Comparison of ENCODE assay signal across 1 cellular context in the genomic region with DNA sequence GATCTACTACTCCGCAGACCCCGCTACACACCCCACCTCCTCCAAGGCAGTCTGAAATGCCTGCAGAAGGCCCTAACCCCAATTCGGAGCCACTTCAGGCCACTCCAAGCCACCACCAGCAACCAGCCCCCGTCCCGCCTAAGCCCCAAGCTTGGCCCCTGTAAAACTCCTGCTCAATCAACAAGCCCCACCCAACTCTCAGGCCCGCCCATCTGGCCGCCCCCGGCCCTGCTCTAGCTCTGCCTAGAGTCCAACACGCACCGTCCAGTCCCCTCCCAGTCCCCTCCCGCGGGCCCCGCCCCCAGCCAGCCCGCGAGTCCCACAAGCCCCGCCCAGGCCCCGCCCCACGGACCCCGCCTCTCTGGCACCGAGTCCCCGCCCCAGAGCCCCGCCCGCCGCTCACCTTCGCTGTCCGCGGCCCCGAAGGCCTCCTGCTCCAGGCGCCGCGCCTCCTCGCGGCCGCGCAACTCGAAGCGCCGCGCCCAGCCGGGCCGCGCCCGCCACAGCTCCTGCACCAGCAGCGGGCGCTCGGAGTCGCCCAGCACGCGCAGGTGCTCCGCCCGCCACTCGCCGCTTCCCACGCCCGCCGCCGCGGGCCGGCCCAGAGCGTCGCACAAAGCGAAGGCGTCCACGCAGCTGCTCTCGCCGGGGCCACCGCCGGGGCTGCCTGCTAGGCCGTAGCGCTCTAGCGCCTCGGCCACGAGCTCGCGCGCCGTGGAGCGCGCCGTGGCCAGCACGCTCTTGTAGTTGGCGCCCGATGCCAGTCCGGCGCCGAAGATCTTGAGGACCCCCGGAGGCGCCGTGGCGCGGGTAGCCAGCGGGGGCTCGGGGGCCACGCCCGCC.
A peak's percentile ranks its signal among the peaks of the same experiment; 100 is the strongest.
TF ChIP-seq lines count a peak whose summit lies in the region.

No MANE protein-coding gene starts in this region.

TF ChIP-seq in K562, 482 proteins besides CTCF, POLR2A, EP300 and RAD21 (continued from another document and continues in another):
- TF ChIP-seq, protein P1, sequence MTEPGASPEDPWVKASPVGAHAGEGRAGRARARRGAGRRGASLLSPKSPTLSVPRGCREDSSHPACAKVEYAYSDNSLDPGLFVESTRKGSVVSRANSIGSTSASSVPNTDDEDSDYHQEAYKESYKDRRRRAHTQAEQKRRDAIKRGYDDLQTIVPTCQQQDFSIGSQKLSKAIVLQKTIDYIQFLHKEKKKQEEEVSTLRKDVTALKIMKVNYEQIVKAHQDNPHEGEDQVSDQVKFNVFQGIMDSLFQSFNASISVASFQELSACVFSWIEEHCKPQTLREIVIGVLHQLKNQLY (CRISPR knock-in tag; conservative IDR thresholded peaks at IDR 0.05), result no peak
- TF ChIP-seq, protein P2, sequence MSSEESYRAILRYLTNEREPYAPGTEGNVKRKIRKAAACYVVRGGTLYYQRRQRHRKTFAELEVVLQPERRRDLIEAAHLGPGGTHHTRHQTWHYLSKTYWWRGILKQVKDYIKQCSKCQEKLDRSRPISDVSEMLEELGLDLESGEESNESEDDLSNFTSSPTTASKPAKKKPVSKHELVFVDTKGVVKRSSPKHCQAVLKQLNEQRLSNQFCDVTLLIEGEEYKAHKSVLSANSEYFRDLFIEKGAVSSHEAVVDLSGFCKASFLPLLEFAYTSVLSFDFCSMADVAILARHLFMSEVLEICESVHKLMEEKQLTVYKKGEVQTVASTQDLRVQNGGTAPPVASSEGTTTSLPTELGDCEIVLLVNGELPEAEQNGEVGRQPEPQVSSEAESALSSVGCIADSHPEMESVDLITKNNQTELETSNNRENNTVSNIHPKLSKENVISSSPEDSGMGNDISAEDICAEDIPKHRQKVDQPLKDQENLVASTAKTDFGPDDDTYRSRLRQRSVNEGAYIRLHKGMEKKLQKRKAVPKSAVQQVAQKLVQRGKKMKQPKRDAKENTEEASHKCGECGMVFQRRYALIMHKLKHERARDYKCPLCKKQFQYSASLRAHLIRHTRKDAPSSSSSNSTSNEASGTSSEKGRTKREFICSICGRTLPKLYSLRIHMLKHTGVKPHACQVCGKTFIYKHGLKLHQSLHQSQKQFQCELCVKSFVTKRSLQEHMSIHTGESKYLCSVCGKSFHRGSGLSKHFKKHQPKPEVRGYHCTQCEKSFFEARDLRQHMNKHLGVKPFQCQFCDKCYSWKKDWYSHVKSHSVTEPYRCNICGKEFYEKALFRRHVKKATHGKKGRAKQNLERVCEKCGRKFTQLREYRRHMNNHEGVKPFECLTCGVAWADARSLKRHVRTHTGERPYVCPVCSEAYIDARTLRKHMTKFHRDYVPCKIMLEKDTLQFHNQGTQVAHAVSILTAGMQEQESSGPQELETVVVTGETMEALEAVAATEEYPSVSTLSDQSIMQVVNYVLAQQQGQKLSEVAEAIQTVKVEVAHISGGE (CRISPR knock-in tag; IDR thresholded peaks at IDR 0.05), result no peak
- TF ChIP-seq RBM34 (IDR thresholded peaks at IDR 0.05; ENCODE audit: borderline replicate concordance, insufficient read depth, low read length) (no peak), ELK3 (CRISPR knock-in tag; IDR thresholded peaks at IDR 0.05) (no peak), SMC3 (conservative IDR thresholded peaks at IDR 0.05; ENCODE audit: insufficient read depth, low read depth, low read length) (peak; percentile 81), CCAR2 (IDR thresholded peaks at IDR 0.05; ENCODE audit: low read depth, low read length) (no peak), BRF2 (IDR thresholded peaks at IDR 0.05; ENCODE audit: borderline replicate concordance, insufficient read depth, insufficient read length) (no peak), MNT (conservative IDR thresholded peaks at IDR 0.05) (no peak), ZNF253 (CRISPR knock-in tag; conservative IDR thresholded peaks at IDR 0.05) (no peak), IRF2 (CRISPR knock-in tag; IDR thresholded peaks at IDR 0.05) (no peak), PTRF (tag; IDR thresholded peaks at IDR 0.05) (no peak), CC2D1A (IDR thresholded peaks at IDR 0.05) (no peak), NR2F6 (CRISPR knock-in tag; IDR thresholded peaks at IDR 0.05) (no peak), ZNF75A (CRISPR knock-in tag; IDR thresholded peaks at IDR 0.05) (no peak), SP2 (IDR thresholded peaks at IDR 0.05; ENCODE audit: extremely low read depth, low read depth, low read length, poor library complexity, severe bottlenecking) (no peak), FOSL1 (tag; conservative IDR thresholded peaks at IDR 0.05) (peak; percentile 51; the same call in 1 of the 2 replicates), RAD51 (IDR thresholded peaks at IDR 0.05; ENCODE audit: borderline replicate concordance, low read depth) (no peak), UBTF (IDR thresholded peaks at IDR 0.05; ENCODE audit: borderline replicate concordance in 1 of 2, low read depth in 2 of 2, low read length in 2 of 2) (peak in 1 of 2 experiments; percentile 59; a peak in 2 of 4 replicates), FOXJ2 (tag; IDR thresholded peaks at IDR 0.05) (0 out of 2 replicates have a peak, but pooled peaks have one; percentile 41), ZNF76 (CRISPR knock-in tag; IDR thresholded peaks at IDR 0.05; ENCODE audit: borderline replicate concordance) (peak; percentile 74; the same call in 1 of the 2 replicates), NR2C2 (CRISPR knock-in tag; IDR thresholded peaks at IDR 0.05) (no peak), NR2C2 (tag; IDR thresholded peaks at IDR 0.05) (peak; percentile 35; the same call in 1 of the 2 replicates), SLC30A9 (CRISPR knock-in tag; IDR thresholded peaks at IDR 0.05) (0 out of 2 replicates have a peak, but pooled peaks have one; percentile 13), FOS (IDR thresholded peaks at IDR 0.05; ENCODE audit: extremely low read depth, insufficient read length) (no peak), HIVEP1 (CRISPR knock-in tag; IDR thresholded peaks at IDR 0.05) (no peak), ZNF695 (CRISPR knock-in tag; IDR thresholded peaks at IDR 0.05) (no peak), WHSC1 (IDR thresholded peaks at IDR 0.05; ENCODE audit: low read length) (no peak), MYNN (IDR thresholded peaks at IDR 0.05) (no peak), MYNN (CRISPR knock-in tag; IDR thresholded peaks at IDR 0.05) (no peak), ZBTB17 (CRISPR knock-in tag; IDR thresholded peaks at IDR 0.05) (0 out of 2 replicates have a peak, but pooled peaks have one; percentile 25), SAFB (IDR thresholded peaks at IDR 0.05; ENCODE audit: borderline replicate concordance, low read depth, low read length) (peak; percentile 93), ZNF165 (CRISPR knock-in tag; IDR thresholded peaks at IDR 0.05; ENCODE audit: borderline replicate concordance) (no peak), SRF (CRISPR knock-in tag; IDR thresholded peaks at IDR 0.05) (0 out of 4 replicates have a peak, but pooled peaks of 1 of the 2 experiments have one; percentile 14), HNRNPUL1 (IDR thresholded peaks at IDR 0.05; ENCODE audit: low read length) (no peak), ATF7 (IDR thresholded peaks at IDR 0.05) (no peak; the same call in none of the 2 replicates), DIDO1 (tag; IDR thresholded peaks at IDR 0.05; ENCODE audit: low read depth) (no peak), DACH1 (IDR thresholded peaks at IDR 0.05; ENCODE audit: partially characterized antibody) (no peak), MIER1 (IDR thresholded peaks at IDR 0.05; ENCODE audit: low read depth) (no peak), CREBBP (IDR thresholded peaks at IDR 0.05; ENCODE audit: low read depth, low read length) (no peak), ZNF589 (CRISPR knock-in tag; IDR thresholded peaks at IDR 0.05; ENCODE audit: low read depth) (peak; percentile 47; the same call in 1 of the 2 replicates), NCOR1 (IDR thresholded peaks at IDR 0.05) (no peak), ZNF780A (CRISPR knock-in tag; IDR thresholded peaks at IDR 0.05) (no peak), NR2C1 (IDR thresholded peaks at IDR 0.05) (no peak), NR2C1 (tag; IDR thresholded peaks at IDR 0.05) (no peak)
- TF ChIP-seq, protein P3, sequence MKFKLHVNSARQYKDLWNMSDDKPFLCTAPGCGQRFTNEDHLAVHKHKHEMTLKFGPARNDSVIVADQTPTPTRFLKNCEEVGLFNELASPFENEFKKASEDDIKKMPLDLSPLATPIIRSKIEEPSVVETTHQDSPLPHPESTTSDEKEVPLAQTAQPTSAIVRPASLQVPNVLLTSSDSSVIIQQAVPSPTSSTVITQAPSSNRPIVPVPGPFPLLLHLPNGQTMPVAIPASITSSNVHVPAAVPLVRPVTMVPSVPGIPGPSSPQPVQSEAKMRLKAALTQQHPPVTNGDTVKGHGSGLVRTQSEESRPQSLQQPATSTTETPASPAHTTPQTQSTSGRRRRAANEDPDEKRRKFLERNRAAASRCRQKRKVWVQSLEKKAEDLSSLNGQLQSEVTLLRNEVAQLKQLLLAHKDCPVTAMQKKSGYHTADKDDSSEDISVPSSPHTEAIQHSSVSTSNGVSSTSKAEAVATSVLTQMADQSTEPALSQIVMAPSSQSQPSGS (CRISPR knock-in tag; IDR thresholded peaks at IDR 0.05), result 0 out of 2 replicates have a peak, but pooled peaks have one; percentile 42
- TF ChIP-seq, protein P4, sequence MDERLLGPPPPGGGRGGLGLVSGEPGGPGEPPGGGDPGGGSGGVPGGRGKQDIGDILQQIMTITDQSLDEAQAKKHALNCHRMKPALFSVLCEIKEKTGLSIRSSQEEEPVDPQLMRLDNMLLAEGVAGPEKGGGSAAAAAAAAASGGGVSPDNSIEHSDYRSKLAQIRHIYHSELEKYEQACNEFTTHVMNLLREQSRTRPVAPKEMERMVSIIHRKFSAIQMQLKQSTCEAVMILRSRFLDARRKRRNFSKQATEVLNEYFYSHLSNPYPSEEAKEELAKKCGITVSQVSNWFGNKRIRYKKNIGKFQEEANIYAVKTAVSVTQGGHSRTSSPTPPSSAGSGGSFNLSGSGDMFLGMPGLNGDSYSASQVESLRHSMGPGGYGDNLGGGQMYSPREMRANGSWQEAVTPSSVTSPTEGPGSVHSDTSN (CRISPR knock-in tag; IDR thresholded peaks at IDR 0.05; ENCODE audit: low read depth), result no peak
- TF ChIP-seq, protein P4 (tag; conservative IDR thresholded peaks at IDR 0.05; ENCODE audit: low read depth), result no peak
- TF ChIP-seq, protein P5, sequence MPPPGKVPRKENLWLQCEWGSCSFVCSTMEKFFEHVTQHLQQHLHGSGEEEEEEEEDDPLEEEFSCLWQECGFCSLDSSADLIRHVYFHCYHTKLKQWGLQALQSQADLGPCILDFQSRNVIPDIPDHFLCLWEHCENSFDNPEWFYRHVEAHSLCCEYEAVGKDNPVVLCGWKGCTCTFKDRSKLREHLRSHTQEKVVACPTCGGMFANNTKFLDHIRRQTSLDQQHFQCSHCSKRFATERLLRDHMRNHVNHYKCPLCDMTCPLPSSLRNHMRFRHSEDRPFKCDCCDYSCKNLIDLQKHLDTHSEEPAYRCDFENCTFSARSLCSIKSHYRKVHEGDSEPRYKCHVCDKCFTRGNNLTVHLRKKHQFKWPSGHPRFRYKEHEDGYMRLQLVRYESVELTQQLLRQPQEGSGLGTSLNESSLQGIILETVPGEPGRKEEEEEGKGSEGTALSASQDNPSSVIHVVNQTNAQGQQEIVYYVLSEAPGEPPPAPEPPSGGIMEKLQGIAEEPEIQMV (tag; conservative IDR thresholded peaks at IDR 0.05; ENCODE audit: low read depth), result no peak
